ENCODE assay signal across 1 cellular context in genomic region chr2:234448506-234449169, GRCh38.
TF ChIP-seq lines count a peak whose summit lies in the region.

No MANE protein-coding gene starts in this region.

TF ChIP-seq in A549, 52 proteins besides CTCF, POLR2A, EP300 and RAD21 (continued from another document):
- TF ChIP-seq, protein P1, sequence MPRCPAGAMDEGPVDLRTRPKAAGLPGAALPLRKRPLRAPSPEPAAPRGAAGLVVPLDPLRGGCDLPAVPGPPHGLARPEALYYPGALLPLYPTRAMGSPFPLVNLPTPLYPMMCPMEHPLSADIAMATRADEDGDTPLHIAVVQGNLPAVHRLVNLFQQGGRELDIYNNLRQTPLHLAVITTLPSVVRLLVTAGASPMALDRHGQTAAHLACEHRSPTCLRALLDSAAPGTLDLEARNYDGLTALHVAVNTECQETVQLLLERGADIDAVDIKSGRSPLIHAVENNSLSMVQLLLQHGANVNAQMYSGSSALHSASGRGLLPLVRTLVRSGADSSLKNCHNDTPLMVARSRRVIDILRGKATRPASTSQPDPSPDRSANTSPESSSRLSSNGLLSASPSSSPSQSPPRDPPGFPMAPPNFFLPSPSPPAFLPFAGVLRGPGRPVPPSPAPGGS (IDR thresholded peaks at IDR 0.05), result no peak
